13 cellular contexts compared by ENCODE assay signal in the genomic region with DNA sequence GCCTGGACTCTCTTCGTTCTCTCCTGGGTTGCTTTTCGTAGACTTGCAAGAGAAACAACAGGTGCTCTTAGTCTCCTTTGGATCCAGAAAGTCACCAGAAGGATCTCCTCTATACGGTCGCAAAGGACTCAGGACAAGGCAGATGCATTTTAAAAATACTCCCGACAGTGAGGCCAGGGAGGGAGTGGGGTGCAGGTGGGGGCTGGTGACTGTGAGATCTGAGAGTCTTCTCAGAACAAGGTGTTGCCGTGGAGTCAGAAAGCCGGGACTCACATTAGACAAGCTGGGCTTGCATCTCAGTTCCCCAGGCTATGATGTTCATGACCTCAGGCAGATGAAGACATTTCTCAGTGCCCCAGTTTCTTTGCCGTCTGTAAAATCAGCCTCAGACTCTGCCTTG.
A peak's percentile ranks its signal among the peaks of the same experiment; 100 is the strongest.
DNase-seq lines count a peak whose midpoint lies in the region; ATAC-seq and TF ChIP-seq lines count a peak whose summit lies in the region.
"Had no signal": no experiment of that assay in that cellular context is flagged by ENCODE, and none has a peak within 500 bp of the region (broad histone marks: within the 10 kb centered on the region; RNA-seq: fewer than 3 reads in every experiment).

No MANE protein-coding gene starts in this region.

- H3K4me1 ChIP-seq in testis (no peaks in the 10 kb centered on the region), tibial artery (no peaks in the 10 kb centered on the region)

- H3K4me3 ChIP-seq in testis (no peak overlapping the region), tibial artery (no peak overlapping the region)
- H3K4me3 ChIP-seq: BLaER1 treated with 17β-estradiol and CSF1 and Interleukin-3, amounts not matched to agents 10 nM and 100 nM had no signal

- TF ChIP-seq CTCF in testis (IDR thresholded peaks at IDR 0.05), result no peak
- no peak for TF ChIP-seq CTCF in tibial artery (IDR thresholded peaks at IDR 0.05)

- TF ChIP-seq POLR2A in testis (IDR thresholded peaks at IDR 0.05), result no peak

- DNase-seq in cardiac septum (ENCODE audit: low spot score) (peak; percentile 71), Right ventricle myocardium inferior (ENCODE audit: missing footprints) (no peak), ecto neural progenitor cell (ENCODE audit: low spot score) (peak; percentile 11), mesenteric fat pad (ENCODE audit: low spot score) (peak; percentile 51), testis (no peak), tibial artery (no peak), NCI-H2171 (lab: John Stamatoyannopoulos, UW) (no peak)
- DNase-seq: Calu3, DMS79 treated with DMSO at 0.1 percent for 48 hours, GF-D8, HCEC 1CT had no signal

- H3K9me3 ChIP-seq in testis (no peaks in the 10 kb centered on the region), tibial artery (no peaks in the 10 kb centered on the region)

- no peaks in the 10 kb centered on the region for H3K36me3 ChIP-seq in testis (ENCODE audit: low read depth, missing control alignments)
- no peaks in the 10 kb centered on the region for H3K36me3 ChIP-seq in tibial artery
- H3K36me3 ChIP-seq: BLaER1 treated with 17β-estradiol and CSF1 and Interleukin-3, amounts not matched to agents 10 nM and 100 nM had no signal

- intact Hi-C loops in cardiac septum (cut with DNase I), result no loop called here
- intact Hi-C loops in Right ventricle myocardium inferior (cut with DNase I), result no loop called here
- intact Hi-C loops in testis (cut with DNase I; ENCODE audit: low total_unique reads), result no loop called here
- intact Hi-C loops in tibial artery (cut with DNase I; ENCODE audit: low total_unique reads), result no loop called here

- H3K27ac ChIP-seq in testis (no peak overlapping the region), tibial artery (no peak overlapping the region)
- H3K27ac ChIP-seq: BLaER1 treated with 17β-estradiol and CSF1 and Interleukin-3, amounts not matched to agents 10 nM and 100 nM had no signal

- WGBS in testis, 2 donors, result 82 to 85% methylated on average over 7 to 8 of the region's 8 CpGs

- H3K27me3 ChIP-seq in testis (no peaks in the 10 kb centered on the region), tibial artery (no peaks in the 10 kb centered on the region)
- H3K27me3 ChIP-seq: BLaER1 treated with 17β-estradiol and CSF1 and Interleukin-3, amounts not matched to agents 10 nM and 100 nM had no signal

- no peak for ATAC-seq in Right ventricle myocardium inferior
- ATAC-seq: CD8-positive, alpha-beta T cell had no signal

Comparison
In these comparisons a context has a peak if more than half of its experiments do, and no peak if none do; other contexts are left out.
1. DNase-seq: peak in cardiac septum (single experiment), ecto neural progenitor cell (single experiment) and mesenteric fat pad (single experiment); none in Right ventricle myocardium inferior (single experiment), testis (single experiment), tibial artery (0 of 2) and NCI-H2171 (single experiment).